Comparison of ENCODE assay signal across 32 cellular contexts in genomic region chr12:25868193-25868592, GRCh38.
A peak's percentile ranks its signal among the peaks of the same experiment; 100 is the strongest.
DNase-seq lines count a peak whose midpoint lies in the region; FAIRE-seq and TF ChIP-seq lines count a peak whose summit lies in the region.
"Had no signal": no experiment of that assay in that cellular context is flagged by ENCODE, and none has a peak within 500 bp of the region (broad histone marks: within the 10 kb centered on the region; RNA-seq: fewer than 3 reads in every experiment).

No MANE protein-coding gene starts in this region.

- H4K20me1 ChIP-seq in hepatocyte (ENCODE audit: insufficient read depth, poor library complexity, severe bottlenecking), result no peaks in the 10 kb centered on the region
- H4K20me1 ChIP-seq: BLaER1; BLaER1 treated with 17β-estradiol and CSF1 and Interleukin-3, amounts not matched to agents 10 nM and 100 nM had no signal

- no peak for TF ChIP-seq CTCF in D721Med (IDR thresholded peaks at IDR 0.05; ENCODE audit: insufficient read depth, missing control alignments)
- TF ChIP-seq CTCF in HEK293 (tag by site-specific recombination; IDR thresholded peaks at IDR 0.05), result no peak
- TF ChIP-seq CTCF in VCaP (conservative IDR thresholded peaks at IDR 0.05), result no peak
- TF ChIP-seq CTCF in hepatocyte (IDR thresholded peaks at IDR 0.05; ENCODE audit: poor library complexity), result no peak

- H3K4me3 ChIP-seq in HEK293 (ENCODE audit: low read depth, low read length), result no peak overlapping the region
- H3K4me3 ChIP-seq in hepatocyte, result no peak overlapping the region
- H3K4me3 ChIP-seq: A549; BLaER1; BLaER1 treated with 17β-estradiol and CSF1 and Interleukin-3, amounts not matched to agents 10 nM and 100 nM had no signal

- CTCF ChIA-PET in HEK293 (lab: Yijun Ruan, JAX), result no interaction called here

- no peak overlapping the region for H3K4me2 ChIP-seq in hepatocyte
- H3K4me2 ChIP-seq: A549; BLaER1; BLaER1 treated with 17β-estradiol and CSF1 and Interleukin-3, amounts not matched to agents 10 nM and 100 nM had no signal

- H3K9me3 ChIP-seq in HEK293 (ENCODE audit: control insufficient read depth, insufficient read depth, low read depth, low read length) (no peaks in the 10 kb centered on the region), hepatocyte (ENCODE audit: low read depth) (no peaks in the 10 kb centered on the region)
- H3K9me3 ChIP-seq: A549, BE2C, BLaER1 had no signal

- H2AFZ ChIP-seq in hepatocyte, result no peak overlapping the region

- H3K4me1 ChIP-seq in HEK293 (ENCODE audit: control insufficient read depth, insufficient read depth, low read length) (no peaks in the 10 kb centered on the region), hepatocyte (ENCODE audit: insufficient read depth) (peaks cover 8% of the 10 kb centered on the region)
- H3K4me1 ChIP-seq: A549, BLaER1 had no signal

- no peaks in the 10 kb centered on the region for H3K79me2 ChIP-seq in hepatocyte

- peak; percentile 25 for FAIRE-seq in D721Med (lab: Jason Lieb, UNC)
- FAIRE-seq: A204.1, A549 had no signal

- POLR2A ChIA-PET in HEK293 (lab: Yijun Ruan, JAX), result no interaction called here

- DNase-seq in D721Med (ENCODE audit: insufficient read length, low spot score) (no peak), NCI-H524 (lab: John Stamatoyannopoulos, UW) (no peak), NCI-H2196 (lab: John Stamatoyannopoulos, UW; ENCODE audit: unreplicated experiment) (no peak), hepatocyte (ENCODE audit: low spot score) (no peak)
- DNase-seq: 8988T; ACHN; AML-193; BE2C; C1 segment of cervical spinal cord; Caco-2; Calu3; CD4-positive, alpha-beta memory T cell; CD4-positive, alpha-beta T cell; CD4-positive, CD25-positive, alpha-beta regulatory T cell; CD8-positive, alpha-beta memory T cell; CD8-positive, alpha-beta T cell; COR-L47; DMS 273 treated with DMSO at 0.1 percent for 48 hours; DMS153; DMS53; DMS79; DMS79 treated with DMSO at 0.1 percent for 48 hours; DND-41; EL had no signal

- H3K27ac ChIP-seq in HEK293 (ENCODE audit: extremely low read depth, low read depth, low read length) (no peak overlapping the region), VCaP (peak overlapping the region; percentile 68; the same call in 1 of the 2 replicates), hepatocyte (no peak overlapping the region)
- H3K27ac ChIP-seq: 22Rv1; A549; BLaER1; BLaER1 treated with 17β-estradiol and CSF1 and Interleukin-3, amounts not matched to agents 10 nM and 100 nM; C4-2B had no signal

- H3K27me3 ChIP-seq in hepatocyte, result no peaks in the 10 kb centered on the region
- H3K27me3 ChIP-seq: BE2C; BLaER1; BLaER1 treated with 17β-estradiol and CSF1 and Interleukin-3, amounts not matched to agents 10 nM and 100 nM had no signal

- H3K9me2 ChIP-seq in hepatocyte (replicated peaks; ENCODE audit: insufficient read depth), result no peaks in the 10 kb centered on the region

- H3K36me3 ChIP-seq in HEK293 (ENCODE audit: control insufficient read depth in 2 of 2, insufficient read depth in 1 of 2, low read length in 2 of 2) (no peaks in the 10 kb centered on the region), hepatocyte (replicated peaks; ENCODE audit: insufficient read depth, low read depth) (no peaks in the 10 kb centered on the region)
- H3K36me3 ChIP-seq: BE2C; BLaER1; BLaER1 treated with 17β-estradiol and CSF1 and Interleukin-3, amounts not matched to agents 10 nM and 100 nM had no signal

TF ChIP-seq in HEK293, 187 proteins besides CTCF, POLR2A, EP300 and RAD21:
- TF ChIP-seq ZSCAN30 (tag by site-specific recombination; IDR thresholded peaks at IDR 0.05) (no peak), BCL11A (tag by site-specific recombination; IDR thresholded peaks at IDR 0.05; ENCODE audit: low read depth) (no peak), ZNF48 (tag by site-specific recombination; IDR thresholded peaks at IDR 0.05) (no peak), SETDB1 (IDR thresholded peaks at IDR 0.05; ENCODE audit: insufficient read length, low read length) (peak; percentile 96), ZNF791 (tag by site-specific recombination; IDR thresholded peaks at IDR 0.05) (no peak), ZFP41 (tag by site-specific recombination; IDR thresholded peaks at IDR 0.05; ENCODE audit: borderline replicate concordance) (no peak), ZNF488 (tag by site-specific recombination; IDR thresholded peaks at IDR 0.05) (no peak), ZNF585B (tag by site-specific recombination; IDR thresholded peaks at IDR 0.05) (no peak), TRIM28 (IDR thresholded peaks at IDR 0.05; ENCODE audit: borderline replicate concordance, low read length) (peak; percentile 78), PRDM10 (tag by site-specific recombination; IDR thresholded peaks at IDR 0.05) (no peak), ZBTB48 (tag by site-specific recombination; IDR thresholded peaks at IDR 0.05) (no peak), ZBTB6 (tag by site-specific recombination; IDR thresholded peaks at IDR 0.05) (no peak), ZNF169 (tag by site-specific recombination; IDR thresholded peaks at IDR 0.05) (no peak), ZNF621 (tag by site-specific recombination; IDR thresholded peaks at IDR 0.05) (no peak), ZBTB17 (tag by site-specific recombination; IDR thresholded peaks at IDR 0.05) (no peak), ZNF510 (tag by site-specific recombination; IDR thresholded peaks at IDR 0.05; ENCODE audit: insufficient replicate concordance) (peak; percentile 34), ZNF133 (tag by site-specific recombination; IDR thresholded peaks at IDR 0.05) (peak; percentile 60), ZNF175 (tag by site-specific recombination; IDR thresholded peaks at IDR 0.05) (no peak), ZFHX2 (tag by site-specific recombination; conservative IDR thresholded peaks at IDR 0.05) (no peak), ZNF777 (tag by site-specific recombination; IDR thresholded peaks at IDR 0.05; ENCODE audit: borderline replicate concordance) (no peak), YY2 (tag by site-specific recombination; IDR thresholded peaks at IDR 0.05) (no peak), ZNF704 (tag by site-specific recombination; IDR thresholded peaks at IDR 0.05) (no peak), ZNF114 (tag by site-specific recombination; IDR thresholded peaks at IDR 0.05) (no peak)
